ENCODE assay signal across 1 cellular context in the genomic region with DNA sequence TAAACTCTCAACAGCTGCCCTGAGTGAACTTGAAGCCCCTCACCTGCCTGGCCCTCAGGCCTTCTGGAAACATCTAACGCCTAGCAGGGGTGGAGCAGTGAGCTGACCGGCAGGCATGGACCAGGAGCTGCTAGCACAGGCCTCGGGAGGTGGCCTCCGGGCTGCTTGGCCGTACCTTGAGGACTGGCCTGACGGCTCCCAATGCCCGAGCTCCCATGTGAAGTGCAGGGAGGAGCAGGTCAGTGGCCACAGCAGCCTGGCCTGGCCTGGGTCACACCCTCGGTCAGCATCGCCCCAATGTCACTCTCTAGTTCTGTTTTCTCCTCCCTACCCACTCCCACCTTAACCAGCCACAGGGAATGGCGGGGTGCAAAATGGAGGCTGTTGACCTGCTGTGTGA.
TF ChIP-seq lines count a peak whose summit lies in the region.

No MANE protein-coding gene starts in this region.

TF ChIP-seq in endothelial cell of umbilical vein, 7 proteins besides CTCF, POLR2A, EP300 and RAD21:
- TF ChIP-seq JUN (IDR thresholded peaks at IDR 0.05; ENCODE audit: borderline replicate concordance, insufficient read depth, insufficient read length, low read depth) (no peak), POLR2AphosphoS5 (IDR thresholded peaks at IDR 0.05; ENCODE audit: insufficient read depth, low read depth, low read length) (no peak), MYC (IDR thresholded peaks at IDR 0.05; ENCODE audit: low read depth, low read length) (no peak), EZH2 (IDR thresholded peaks at IDR 0.05; ENCODE audit: borderline replicate concordance, low read depth, low read length, severe bottlenecking) (no peak), FOS (IDR thresholded peaks at IDR 0.05; ENCODE audit: borderline replicate concordance, insufficient read depth, low read length) (no peak), GATA2 (IDR thresholded peaks at IDR 0.05; ENCODE audit: insufficient read depth, insufficient read length, low read depth, low read length) (no peak)
- TF ChIP-seq, protein P1, sequence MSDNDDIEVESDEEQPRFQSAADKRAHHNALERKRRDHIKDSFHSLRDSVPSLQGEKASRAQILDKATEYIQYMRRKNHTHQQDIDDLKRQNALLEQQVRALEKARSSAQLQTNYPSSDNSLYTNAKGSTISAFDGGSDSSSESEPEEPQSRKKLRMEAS (IDR thresholded peaks at IDR 0.05; ENCODE audit: insufficient read depth, insufficient read length), result no peak
TF ChIP-seq in endothelial cell of umbilical vein: peak in this region for 0.
